In the genomic region with DNA sequence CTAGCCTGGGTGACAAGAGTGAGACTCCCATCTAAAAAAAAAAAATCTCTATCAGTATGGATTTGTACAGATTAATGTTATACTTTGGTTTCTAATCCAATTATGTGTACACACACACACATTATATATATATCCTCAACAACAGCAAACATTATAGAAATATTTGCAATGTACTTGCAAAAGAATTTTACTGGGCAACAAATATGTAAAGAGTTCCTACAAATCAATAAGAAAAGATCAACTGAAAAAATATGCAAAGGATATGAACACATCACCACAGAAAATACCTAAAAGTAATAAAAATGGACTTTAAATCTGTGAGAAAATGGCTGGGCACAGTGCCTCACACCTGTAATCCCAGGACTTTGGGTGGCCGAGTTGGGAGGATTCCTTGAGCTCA, we compare ENCODE assay signal across 7 cellular contexts.
"Had no signal": no experiment of that assay in that cellular context is flagged by ENCODE, and none has a peak within 500 bp of the region (broad histone marks: within the 10 kb centered on the region; RNA-seq: fewer than 3 reads in every experiment).

No MANE protein-coding gene starts in this region.

- ATAC-seq: HepG2 had no signal

- H3K4me2 ChIP-seq: KMS-11 had no signal

- H3K27ac ChIP-seq: HL-60, KMS-11 had no signal

- FAIRE-seq: HepG2, HTR-8/SVneo had no signal

- DNase-seq: IMR-90, KBM-7, KG1 had no signal

- H3K9ac ChIP-seq: KMS-11 had no signal
